In the genomic region with DNA sequence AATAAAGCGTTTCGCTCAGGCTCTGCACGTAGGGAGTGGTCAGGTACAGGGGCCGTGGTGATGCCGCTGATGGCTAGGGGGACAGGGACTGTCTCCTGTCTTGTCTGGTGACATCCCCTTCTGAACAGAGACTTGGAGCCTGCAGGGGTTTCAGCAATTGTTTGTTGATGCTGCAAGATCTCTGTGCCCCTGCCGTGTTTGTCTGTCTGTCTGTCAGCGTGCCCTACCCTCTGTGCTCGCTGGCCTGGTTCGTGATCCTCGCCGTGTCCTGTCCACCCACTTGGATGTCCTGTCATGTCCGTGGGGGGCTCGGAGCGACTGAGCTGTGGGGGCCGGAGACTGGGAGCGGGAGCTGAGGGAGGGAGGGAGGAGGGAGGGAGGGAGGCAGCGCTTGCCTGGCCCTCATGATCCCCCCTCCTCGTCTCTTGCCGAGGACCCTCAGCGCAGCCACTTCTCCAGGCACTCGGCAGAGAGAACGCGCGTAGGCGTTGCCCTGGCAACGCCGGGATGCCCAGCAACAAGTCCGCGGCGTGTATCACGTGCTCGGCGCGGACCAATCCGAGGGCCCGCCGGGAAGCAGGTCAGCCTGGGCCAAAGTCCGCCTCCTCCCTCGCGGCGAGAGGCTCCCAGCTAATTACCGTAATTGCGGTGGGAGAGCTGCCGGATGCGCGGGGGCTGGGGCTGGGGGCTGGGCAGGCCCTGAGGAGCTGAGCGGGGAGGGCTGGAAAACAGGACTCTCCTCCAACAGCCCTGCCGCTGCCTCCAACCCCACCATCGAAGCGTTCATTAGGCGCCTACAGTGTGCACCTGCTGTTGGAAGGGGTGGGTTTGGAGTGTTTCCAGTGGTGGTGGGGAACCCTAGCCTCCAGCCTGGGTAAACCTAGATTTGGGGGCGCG, we compare ENCODE assay signal across 1 cellular context.
TF ChIP-seq lines count a peak whose summit lies in the region.

No MANE protein-coding gene starts in this region.

TF ChIP-seq in HepG2, 621 proteins besides CTCF, POLR2A, EP300 and RAD21 (continued from another document and continues in another):
- TF ChIP-seq, protein P1, sequence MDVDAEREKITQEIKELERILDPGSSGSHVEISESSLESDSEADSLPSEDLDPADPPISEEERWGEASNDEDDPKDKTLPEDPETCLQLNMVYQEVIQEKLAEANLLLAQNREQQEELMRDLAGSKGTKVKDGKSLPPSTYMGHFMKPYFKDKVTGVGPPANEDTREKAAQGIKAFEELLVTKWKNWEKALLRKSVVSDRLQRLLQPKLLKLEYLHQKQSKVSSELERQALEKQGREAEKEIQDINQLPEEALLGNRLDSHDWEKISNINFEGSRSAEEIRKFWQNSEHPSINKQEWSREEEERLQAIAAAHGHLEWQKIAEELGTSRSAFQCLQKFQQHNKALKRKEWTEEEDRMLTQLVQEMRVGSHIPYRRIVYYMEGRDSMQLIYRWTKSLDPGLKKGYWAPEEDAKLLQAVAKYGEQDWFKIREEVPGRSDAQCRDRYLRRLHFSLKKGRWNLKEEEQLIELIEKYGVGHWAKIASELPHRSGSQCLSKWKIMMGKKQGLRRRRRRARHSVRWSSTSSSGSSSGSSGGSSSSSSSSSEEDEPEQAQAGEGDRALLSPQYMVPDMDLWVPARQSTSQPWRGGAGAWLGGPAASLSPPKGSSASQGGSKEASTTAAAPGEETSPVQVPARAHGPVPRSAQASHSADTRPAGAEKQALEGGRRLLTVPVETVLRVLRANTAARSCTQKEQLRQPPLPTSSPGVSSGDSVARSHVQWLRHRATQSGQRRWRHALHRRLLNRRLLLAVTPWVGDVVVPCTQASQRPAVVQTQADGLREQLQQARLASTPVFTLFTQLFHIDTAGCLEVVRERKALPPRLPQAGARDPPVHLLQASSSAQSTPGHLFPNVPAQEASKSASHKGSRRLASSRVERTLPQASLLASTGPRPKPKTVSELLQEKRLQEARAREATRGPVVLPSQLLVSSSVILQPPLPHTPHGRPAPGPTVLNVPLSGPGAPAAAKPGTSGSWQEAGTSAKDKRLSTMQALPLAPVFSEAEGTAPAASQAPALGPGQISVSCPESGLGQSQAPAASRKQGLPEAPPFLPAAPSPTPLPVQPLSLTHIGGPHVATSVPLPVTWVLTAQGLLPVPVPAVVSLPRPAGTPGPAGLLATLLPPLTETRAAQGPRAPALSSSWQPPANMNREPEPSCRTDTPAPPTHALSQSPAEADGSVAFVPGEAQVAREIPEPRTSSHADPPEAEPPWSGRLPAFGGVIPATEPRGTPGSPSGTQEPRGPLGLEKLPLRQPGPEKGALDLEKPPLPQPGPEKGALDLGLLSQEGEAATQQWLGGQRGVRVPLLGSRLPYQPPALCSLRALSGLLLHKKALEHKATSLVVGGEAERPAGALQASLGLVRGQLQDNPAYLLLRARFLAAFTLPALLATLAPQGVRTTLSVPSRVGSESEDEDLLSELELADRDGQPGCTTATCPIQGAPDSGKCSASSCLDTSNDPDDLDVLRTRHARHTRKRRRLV (CRISPR knock-in tag; IDR thresholded peaks at IDR 0.05): no peak
- TF ChIP-seq, protein P2, sequence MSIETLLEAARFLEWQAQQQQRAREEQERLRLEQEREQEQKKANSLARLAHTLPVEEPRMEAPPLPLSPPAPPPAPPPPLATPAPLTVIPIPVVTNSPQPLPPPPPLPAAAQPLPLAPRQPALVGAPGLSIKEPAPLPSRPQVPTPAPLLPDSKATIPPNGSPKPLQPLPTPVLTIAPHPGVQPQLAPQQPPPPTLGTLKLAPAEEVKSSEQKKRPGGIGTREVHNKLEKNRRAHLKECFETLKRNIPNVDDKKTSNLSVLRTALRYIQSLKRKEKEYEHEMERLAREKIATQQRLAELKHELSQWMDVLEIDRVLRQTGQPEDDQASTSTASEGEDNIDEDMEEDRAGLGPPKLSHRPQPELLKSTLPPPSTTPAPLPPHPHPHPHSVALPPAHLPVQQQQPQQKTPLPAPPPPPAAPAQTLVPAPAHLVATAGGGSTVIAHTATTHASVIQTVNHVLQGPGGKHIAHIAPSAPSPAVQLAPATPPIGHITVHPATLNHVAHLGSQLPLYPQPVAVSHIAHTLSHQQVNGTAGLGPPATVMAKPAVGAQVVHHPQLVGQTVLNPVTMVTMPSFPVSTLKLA (IDR thresholded peaks at IDR 0.05): peak; percentile 45; the same call in 1 of the 2 replicates
- TF ChIP-seq ZNF556 (CRISPR knock-in tag; IDR thresholded peaks at IDR 0.05; ENCODE audit: borderline replicate concordance) (peak; percentile 78; the same call in 1 of the 2 replicates), SALL1 (CRISPR knock-in tag; IDR thresholded peaks at IDR 0.05) (peak; percentile 84), KAT7 (CRISPR knock-in tag; IDR thresholded peaks at IDR 0.05; ENCODE audit: borderline replicate concordance) (peak; percentile 41; the same call in 1 of the 2 replicates), SMAD1 (CRISPR knock-in tag; IDR thresholded peaks at IDR 0.05; ENCODE audit: borderline replicate concordance, low read depth) (peak; percentile 68; the same call in 1 of the 2 replicates), ZNF589 (CRISPR knock-in tag; conservative IDR thresholded peaks at IDR 0.05) (0 out of 2 replicates have a peak, but pooled peaks have one; percentile 69), HOXD1 (CRISPR knock-in tag; IDR thresholded peaks at IDR 0.05) (no peak), ZNF773 (CRISPR knock-in tag; IDR thresholded peaks at IDR 0.05; ENCODE audit: borderline replicate concordance) (no peak), SNRNP70 (IDR thresholded peaks at IDR 0.05; ENCODE audit: low read depth, low read length) (no peak), PAF1 (CRISPR knock-in tag; IDR thresholded peaks at IDR 0.05) (no peak), ZNF343 (CRISPR knock-in tag; IDR thresholded peaks at IDR 0.05) (0 out of 2 replicates have a peak, but pooled peaks have one; percentile 75), CBX5 (CRISPR knock-in tag; IDR thresholded peaks at IDR 0.05; ENCODE audit: borderline replicate concordance) (peak; percentile 67; the same call in 1 of the 2 replicates), POLR2AphosphoS5 (IDR thresholded peaks at IDR 0.05; ENCODE audit: low read depth, low read length) (no peak), RCOR2 (CRISPR knock-in tag; IDR thresholded peaks at IDR 0.05) (0 out of 2 replicates have a peak, but pooled peaks have one; percentile 12), ETV5 (CRISPR knock-in tag; IDR thresholded peaks at IDR 0.05; ENCODE audit: borderline replicate concordance) (peak; percentile 90), CC2D1A (CRISPR knock-in tag; IDR thresholded peaks at IDR 0.05) (no peak), ZNF24 (IDR thresholded peaks at IDR 0.05) (no peak), ZNF777 (CRISPR knock-in tag; IDR thresholded peaks at IDR 0.05) (no peak), PAX8 (CRISPR knock-in tag; IDR thresholded peaks at IDR 0.05; ENCODE audit: borderline replicate concordance) (0 out of 2 replicates have a peak, but pooled peaks have one; percentile 53), SP1 (IDR thresholded peaks at IDR 0.05) (no peak), SP1 (CRISPR knock-in tag; IDR thresholded peaks at IDR 0.05) (peak; percentile 57), ATM (IDR thresholded peaks at IDR 0.05; ENCODE audit: borderline replicate concordance) (no peak), ZNF558 (CRISPR knock-in tag; IDR thresholded peaks at IDR 0.05; ENCODE audit: borderline replicate concordance) (no peak), ZFY (CRISPR knock-in tag; IDR thresholded peaks at IDR 0.05) (no peak), ELF1 (CRISPR knock-in tag; IDR thresholded peaks at IDR 0.05) (0 out of 2 replicates have a peak, but pooled peaks have one; percentile 25), ZMYM4 (CRISPR knock-in tag; IDR thresholded peaks at IDR 0.05) (0 out of 2 replicates have a peak, but pooled peaks have one; percentile 25), CREB1 (IDR thresholded peaks at IDR 0.05) (peak; percentile 34; the same call in 1 of the 2 replicates), CREB1 (CRISPR knock-in tag; IDR thresholded peaks at IDR 0.05) (no peak), NRL (CRISPR knock-in tag; IDR thresholded peaks at IDR 0.05; ENCODE audit: borderline replicate concordance) (no peak), NPAS2 (CRISPR knock-in tag; IDR thresholded peaks at IDR 0.05; ENCODE audit: borderline replicate concordance) (no peak), TEAD3 (CRISPR knock-in tag; optimal IDR thresholded peaks at IDR 0.05; ENCODE audit: borderline replicate concordance) (no peak), ZNF766 (CRISPR knock-in tag; IDR thresholded peaks at IDR 0.05; ENCODE audit: borderline replicate concordance) (no peak), HDAC2 (CRISPR knock-in tag; IDR thresholded peaks at IDR 0.05) (peak; percentile 58), JUND (CRISPR knock-in tag; IDR thresholded peaks at IDR 0.05) (no peak), ZNF883 (CRISPR knock-in tag; IDR thresholded peaks at IDR 0.05; ENCODE audit: not compliant biosample characterization) (peak; percentile 69)
- TF ChIP-seq, protein P3, sequence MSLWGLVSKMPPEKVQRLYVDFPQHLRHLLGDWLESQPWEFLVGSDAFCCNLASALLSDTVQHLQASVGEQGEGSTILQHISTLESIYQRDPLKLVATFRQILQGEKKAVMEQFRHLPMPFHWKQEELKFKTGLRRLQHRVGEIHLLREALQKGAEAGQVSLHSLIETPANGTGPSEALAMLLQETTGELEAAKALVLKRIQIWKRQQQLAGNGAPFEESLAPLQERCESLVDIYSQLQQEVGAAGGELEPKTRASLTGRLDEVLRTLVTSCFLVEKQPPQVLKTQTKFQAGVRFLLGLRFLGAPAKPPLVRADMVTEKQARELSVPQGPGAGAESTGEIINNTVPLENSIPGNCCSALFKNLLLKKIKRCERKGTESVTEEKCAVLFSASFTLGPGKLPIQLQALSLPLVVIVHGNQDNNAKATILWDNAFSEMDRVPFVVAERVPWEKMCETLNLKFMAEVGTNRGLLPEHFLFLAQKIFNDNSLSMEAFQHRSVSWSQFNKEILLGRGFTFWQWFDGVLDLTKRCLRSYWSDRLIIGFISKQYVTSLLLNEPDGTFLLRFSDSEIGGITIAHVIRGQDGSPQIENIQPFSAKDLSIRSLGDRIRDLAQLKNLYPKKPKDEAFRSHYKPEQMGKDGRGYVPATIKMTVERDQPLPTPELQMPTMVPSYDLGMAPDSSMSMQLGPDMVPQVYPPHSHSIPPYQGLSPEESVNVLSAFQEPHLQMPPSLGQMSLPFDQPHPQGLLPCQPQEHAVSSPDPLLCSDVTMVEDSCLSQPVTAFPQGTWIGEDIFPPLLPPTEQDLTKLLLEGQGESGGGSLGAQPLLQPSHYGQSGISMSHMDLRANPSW (CRISPR knock-in tag; IDR thresholded peaks at IDR 0.05; ENCODE audit: borderline replicate concordance): no peak
- TF ChIP-seq, protein P4, sequence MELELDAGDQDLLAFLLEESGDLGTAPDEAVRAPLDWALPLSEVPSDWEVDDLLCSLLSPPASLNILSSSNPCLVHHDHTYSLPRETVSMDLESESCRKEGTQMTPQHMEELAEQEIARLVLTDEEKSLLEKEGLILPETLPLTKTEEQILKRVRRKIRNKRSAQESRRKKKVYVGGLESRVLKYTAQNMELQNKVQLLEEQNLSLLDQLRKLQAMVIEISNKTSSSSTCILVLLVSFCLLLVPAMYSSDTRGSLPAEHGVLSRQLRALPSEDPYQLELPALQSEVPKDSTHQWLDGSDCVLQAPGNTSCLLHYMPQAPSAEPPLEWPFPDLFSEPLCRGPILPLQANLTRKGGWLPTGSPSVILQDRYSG (CRISPR knock-in tag; IDR thresholded peaks at IDR 0.05): no peak
- TF ChIP-seq, protein P5, sequence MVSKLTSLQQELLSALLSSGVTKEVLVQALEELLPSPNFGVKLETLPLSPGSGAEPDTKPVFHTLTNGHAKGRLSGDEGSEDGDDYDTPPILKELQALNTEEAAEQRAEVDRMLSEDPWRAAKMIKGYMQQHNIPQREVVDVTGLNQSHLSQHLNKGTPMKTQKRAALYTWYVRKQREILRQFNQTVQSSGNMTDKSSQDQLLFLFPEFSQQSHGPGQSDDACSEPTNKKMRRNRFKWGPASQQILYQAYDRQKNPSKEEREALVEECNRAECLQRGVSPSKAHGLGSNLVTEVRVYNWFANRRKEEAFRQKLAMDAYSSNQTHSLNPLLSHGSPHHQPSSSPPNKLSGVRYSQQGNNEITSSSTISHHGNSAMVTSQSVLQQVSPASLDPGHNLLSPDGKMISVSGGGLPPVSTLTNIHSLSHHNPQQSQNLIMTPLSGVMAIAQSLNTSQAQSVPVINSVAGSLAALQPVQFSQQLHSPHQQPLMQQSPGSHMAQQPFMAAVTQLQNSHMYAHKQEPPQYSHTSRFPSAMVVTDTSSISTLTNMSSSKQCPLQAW (CRISPR knock-in tag; IDR thresholded peaks at IDR 0.05): peak; percentile 51; the same call in 1 of the 2 replicates
- TF ChIP-seq, protein P6, sequence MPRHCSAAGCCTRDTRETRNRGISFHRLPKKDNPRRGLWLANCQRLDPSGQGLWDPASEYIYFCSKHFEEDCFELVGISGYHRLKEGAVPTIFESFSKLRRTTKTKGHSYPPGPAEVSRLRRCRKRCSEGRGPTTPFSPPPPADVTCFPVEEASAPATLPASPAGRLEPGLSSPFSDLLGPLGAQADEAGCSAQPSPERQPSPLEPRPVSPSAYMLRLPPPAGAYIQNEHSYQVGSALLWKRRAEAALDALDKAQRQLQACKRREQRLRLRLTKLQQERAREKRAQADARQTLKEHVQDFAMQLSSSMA (CRISPR knock-in tag; IDR thresholded peaks at IDR 0.05): no peak
- TF ChIP-seq, protein P7, sequence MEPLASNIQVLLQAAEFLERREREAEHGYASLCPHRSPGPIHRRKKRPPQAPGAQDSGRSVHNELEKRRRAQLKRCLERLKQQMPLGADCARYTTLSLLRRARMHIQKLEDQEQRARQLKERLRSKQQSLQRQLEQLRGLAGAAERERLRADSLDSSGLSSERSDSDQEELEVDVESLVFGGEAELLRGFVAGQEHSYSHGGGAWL (CRISPR knock-in tag; IDR thresholded peaks at IDR 0.05): 0 out of 2 replicates have a peak, but pooled peaks have one; percentile 66
- TF ChIP-seq, protein P8, sequence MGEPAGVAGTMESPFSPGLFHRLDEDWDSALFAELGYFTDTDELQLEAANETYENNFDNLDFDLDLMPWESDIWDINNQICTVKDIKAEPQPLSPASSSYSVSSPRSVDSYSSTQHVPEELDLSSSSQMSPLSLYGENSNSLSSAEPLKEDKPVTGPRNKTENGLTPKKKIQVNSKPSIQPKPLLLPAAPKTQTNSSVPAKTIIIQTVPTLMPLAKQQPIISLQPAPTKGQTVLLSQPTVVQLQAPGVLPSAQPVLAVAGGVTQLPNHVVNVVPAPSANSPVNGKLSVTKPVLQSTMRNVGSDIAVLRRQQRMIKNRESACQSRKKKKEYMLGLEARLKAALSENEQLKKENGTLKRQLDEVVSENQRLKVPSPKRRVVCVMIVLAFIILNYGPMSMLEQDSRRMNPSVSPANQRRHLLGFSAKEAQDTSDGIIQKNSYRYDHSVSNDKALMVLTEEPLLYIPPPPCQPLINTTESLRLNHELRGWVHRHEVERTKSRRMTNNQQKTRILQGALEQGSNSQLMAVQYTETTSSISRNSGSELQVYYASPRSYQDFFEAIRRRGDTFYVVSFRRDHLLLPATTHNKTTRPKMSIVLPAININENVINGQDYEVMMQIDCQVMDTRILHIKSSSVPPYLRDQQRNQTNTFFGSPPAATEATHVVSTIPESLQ (CRISPR knock-in tag; conservative IDR thresholded peaks at IDR 0.05): no peak
- TF ChIP-seq, protein P9, sequence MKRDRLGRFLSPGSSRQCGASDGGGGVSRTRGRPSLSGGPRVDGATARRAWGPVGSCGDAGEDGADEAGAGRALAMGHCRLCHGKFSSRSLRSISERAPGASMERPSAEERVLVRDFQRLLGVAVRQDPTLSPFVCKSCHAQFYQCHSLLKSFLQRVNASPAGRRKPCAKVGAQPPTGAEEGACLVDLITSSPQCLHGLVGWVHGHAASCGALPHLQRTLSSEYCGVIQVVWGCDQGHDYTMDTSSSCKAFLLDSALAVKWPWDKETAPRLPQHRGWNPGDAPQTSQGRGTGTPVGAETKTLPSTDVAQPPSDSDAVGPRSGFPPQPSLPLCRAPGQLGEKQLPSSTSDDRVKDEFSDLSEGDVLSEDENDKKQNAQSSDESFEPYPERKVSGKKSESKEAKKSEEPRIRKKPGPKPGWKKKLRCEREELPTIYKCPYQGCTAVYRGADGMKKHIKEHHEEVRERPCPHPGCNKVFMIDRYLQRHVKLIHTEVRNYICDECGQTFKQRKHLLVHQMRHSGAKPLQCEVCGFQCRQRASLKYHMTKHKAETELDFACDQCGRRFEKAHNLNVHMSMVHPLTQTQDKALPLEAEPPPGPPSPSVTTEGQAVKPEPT (CRISPR knock-in tag; IDR thresholded peaks at IDR 0.05; ENCODE audit: low read depth): no peak
